ENCODE assay signal across 9 cellular contexts in genomic region chr14:51157012-51157411, GRCh38.
DNase-seq lines count a peak whose midpoint lies in the region; ATAC-seq and TF ChIP-seq lines count a peak whose summit lies in the region.
"Had no signal": no experiment of that assay in that cellular context is flagged by ENCODE, and none has a peak within 500 bp of the region (broad histone marks: within the 10 kb centered on the region; RNA-seq: fewer than 3 reads in every experiment).

No MANE protein-coding gene starts in this region.

- H3K4me3 ChIP-seq in right lobe of liver, result no peak overlapping the region
- no peak overlapping the region for H3K4me3 ChIP-seq in suprapubic skin

- H3K9me3 ChIP-seq in right lobe of liver (no peaks in the 10 kb centered on the region), suprapubic skin (no peaks in the 10 kb centered on the region)

- no peaks in the 10 kb centered on the region for H3K36me3 Mint-ChIP-seq in activated naive CD8-positive, alpha-beta T cell treated with anti-CD3 and anti-CD28 coated beads, Interleukin-2, amount 50 U/mL, for 24 hours (ENCODE audit: low read depth)
- H3K36me3 Mint-ChIP-seq in activated naive CD8-positive, alpha-beta T cell treated with anti-CD3 and anti-CD28 coated beads for 36 hours, result no peaks in the 10 kb centered on the region
- H3K36me3 Mint-ChIP-seq: activated naive CD4-positive, alpha-beta T cell treated with anti-CD3 and anti-CD28 coated beads, Interleukin-2, amount 50 U/mL, for 24 hours had no signal

- H3K36me3 ChIP-seq in right lobe of liver (no peaks in the 10 kb centered on the region), suprapubic skin (no peaks in the 10 kb centered on the region)

- TF ChIP-seq POLR2A in right lobe of liver (IDR thresholded peaks at IDR 0.05), result no peak
- TF ChIP-seq POLR2A in suprapubic skin (IDR thresholded peaks at IDR 0.05), result no peak

- H3K9me3 Mint-ChIP-seq in activated naive CD8-positive, alpha-beta T cell treated with anti-CD3 and anti-CD28 coated beads, Interleukin-2, amount 50 U/mL, for 24 hours, result no peaks in the 10 kb centered on the region
- H3K9me3 Mint-ChIP-seq in activated naive CD8-positive, alpha-beta T cell treated with anti-CD3 and anti-CD28 coated beads for 36 hours, result no peaks in the 10 kb centered on the region
- H3K9me3 Mint-ChIP-seq: activated naive CD4-positive, alpha-beta T cell treated with anti-CD3 and anti-CD28 coated beads, Interleukin-2, amount 50 U/mL, for 24 hours had no signal

- H3K27me3 ChIP-seq in right lobe of liver (no peaks in the 10 kb centered on the region), suprapubic skin (no peaks in the 10 kb centered on the region)

- no peak for TF ChIP-seq EP300 in suprapubic skin (IDR thresholded peaks at IDR 0.05)

- TF ChIP-seq CTCF in right lobe of liver (IDR thresholded peaks at IDR 0.05) (peak; percentile 27 to 40 (median 30)), suprapubic skin (IDR thresholded peaks at IDR 0.05) (no peak)

- H3K4me1 ChIP-seq in right lobe of liver (no peaks in the 10 kb centered on the region), suprapubic skin (no peaks in the 10 kb centered on the region)

- intact Hi-C loops in right lobe of liver (cut with DNase I), result no loop called here

- in situ Hi-C loops in KBM-7 (cut with MboI; ENCODE audit: low pct_unique_long_range_greater_than_20kb, low sequenced_read_pairs), result no loop called here

- DNase-seq in activated naive CD8-positive, alpha-beta T cell treated with anti-CD3 and anti-CD28 coated beads, Interleukin-2, amount 50 U/mL, for 24 hours, result no peak
- DNase-seq in activated naive CD8-positive, alpha-beta T cell treated with anti-CD3 and anti-CD28 coated beads for 36 hours, result no peak
- peak; percentile 21 for DNase-seq in KBM-7
- DNase-seq in SK-N-DZ (ENCODE audit: low spot score), result peak; percentile 21
- no peak for DNase-seq in right lobe of liver
- no peak for DNase-seq in GM19240 (ENCODE audit: insufficient read length, low spot score)
- no peak for DNase-seq in suprapubic skin (ENCODE audit: low spot score in 2 of 2)

- H3K27ac ChIP-seq in right lobe of liver, result no peak overlapping the region
- H3K27ac ChIP-seq in suprapubic skin, result no peak overlapping the region

- peak; percentile 63 for ATAC-seq in activated naive CD8-positive, alpha-beta T cell treated with anti-CD3 and anti-CD28 coated beads, Interleukin-2, amount 50 U/mL, for 24 hours
- ATAC-seq in right lobe of liver, result peak in 3 of 4 donors; percentile 42 to 63 (median 46)
- ATAC-seq in HG03432 (IDR thresholded peaks at IDR 0.05; ENCODE audit: unreplicated experiment), result no peak

- H3K27ac Mint-ChIP-seq in activated naive CD8-positive, alpha-beta T cell treated with anti-CD3 and anti-CD28 coated beads, Interleukin-2, amount 50 U/mL, for 24 hours, result no peak overlapping the region
- no peak overlapping the region for H3K27ac Mint-ChIP-seq in activated naive CD8-positive, alpha-beta T cell treated with anti-CD3 and anti-CD28 coated beads for 36 hours
- H3K27ac Mint-ChIP-seq: activated naive CD4-positive, alpha-beta T cell treated with anti-CD3 and anti-CD28 coated beads, Interleukin-2, amount 50 U/mL, for 24 hours had no signal

- H3K27me3 Mint-ChIP-seq in activated naive CD8-positive, alpha-beta T cell treated with anti-CD3 and anti-CD28 coated beads, Interleukin-2, amount 50 U/mL, for 24 hours, result no peaks in the 10 kb centered on the region
- no peaks in the 10 kb centered on the region for H3K27me3 Mint-ChIP-seq in activated naive CD8-positive, alpha-beta T cell treated with anti-CD3 and anti-CD28 coated beads for 36 hours
- H3K27me3 Mint-ChIP-seq: activated naive CD4-positive, alpha-beta T cell treated with anti-CD3 and anti-CD28 coated beads, Interleukin-2, amount 50 U/mL, for 24 hours had no signal

- H3K4me3 Mint-ChIP-seq in activated naive CD8-positive, alpha-beta T cell treated with anti-CD3 and anti-CD28 coated beads, Interleukin-2, amount 50 U/mL, for 24 hours, result no peak overlapping the region
- no peak overlapping the region for H3K4me3 Mint-ChIP-seq in activated naive CD8-positive, alpha-beta T cell treated with anti-CD3 and anti-CD28 coated beads for 36 hours
- H3K4me3 Mint-ChIP-seq: activated naive CD4-positive, alpha-beta T cell treated with anti-CD3 and anti-CD28 coated beads, Interleukin-2, amount 50 U/mL, for 24 hours had no signal

- no peaks in the 10 kb centered on the region for H3K4me1 Mint-ChIP-seq in activated naive CD8-positive, alpha-beta T cell treated with anti-CD3 and anti-CD28 coated beads, Interleukin-2, amount 50 U/mL, for 24 hours
- H3K4me1 Mint-ChIP-seq in activated naive CD8-positive, alpha-beta T cell treated with anti-CD3 and anti-CD28 coated beads for 36 hours, result no peaks in the 10 kb centered on the region
- H3K4me1 Mint-ChIP-seq: activated naive CD4-positive, alpha-beta T cell treated with anti-CD3 and anti-CD28 coated beads, Interleukin-2, amount 50 U/mL, for 24 hours had no signal

Comparison
In these comparisons a context has a peak if more than half of its experiments do, and no peak if none do; other contexts are left out.
1. DNase-seq: peak in KBM-7 (single experiment) and SK-N-DZ (single experiment); none in activated naive CD8-positive, alpha-beta T cell treated with anti-CD3 and anti-CD28 coated beads, Interleukin-2, amount 50 U/mL, for 24 hours (single experiment), activated naive CD8-positive, alpha-beta T cell treated with anti-CD3 and anti-CD28 coated beads for 36 hours (single experiment), right lobe of liver (0 of 3), GM19240 (single experiment) and suprapubic skin (0 of 2).
2. CTCF ChIP-seq: peak in right lobe of liver (4 of 4); none in suprapubic skin (0 of 2).